In genomic region chr1:75341537-75341936, GRCh38 we compare ENCODE assay signal across 15 cellular contexts.
DNase-seq lines count a peak whose midpoint lies in the region; ATAC-seq, FAIRE-seq and TF ChIP-seq lines count a peak whose summit lies in the region.
"Had no signal": no experiment of that assay in that cellular context is flagged by ENCODE, and none has a peak within 500 bp of the region (broad histone marks: within the 10 kb centered on the region; RNA-seq: fewer than 3 reads in every experiment).

No MANE protein-coding gene starts in this region.

- CTCF ChIA-PET in naive thymus-derived CD4-positive, alpha-beta T cell (lab: Charles Lee), result no interaction called here

- H3K27me3 Mint-ChIP-seq in naive thymus-derived CD4-positive, alpha-beta T cell, result peaks cover 0 to 4% (median 0%) of the 10 kb centered on the region in 5 donors
- H3K27me3 Mint-ChIP-seq: effector memory CD8-positive, alpha-beta T cell had no signal

- no peak overlapping the region for H3K27ac Mint-ChIP-seq in naive thymus-derived CD4-positive, alpha-beta T cell
- H3K27ac Mint-ChIP-seq: activated T-helper 2 cell treated with anti-CD3 and anti-CD28 coated beads, Interferon-gamma antibody, Interleukin-2, Interleukin-4, amounts not matched to agents 10 μg/mL and 5 μg/mL and 100 μg/mL, durations not matched to agents 14 hours and 24 hours and 36 hours; effector memory CD8-positive, alpha-beta T cell; nephron had no signal

- intact Hi-C loops in naive thymus-derived CD4-positive, alpha-beta T cell (cut with micrococcal nuclease), result no loop called here

- POLR2A ChIA-PET in naive thymus-derived CD4-positive, alpha-beta T cell (lab: Charles Lee), result no interaction called here

- DNase-seq in GM12891 (ENCODE audit: insufficient read length, low spot score) (no peak), SHP77 treated with DMSO at 0.1 percent for 48 hours (lab: John Stamatoyannopoulos, UW) (no peak)
- DNase-seq in effector CD4-positive, alpha-beta T cell, result no peak
- no peak for DNase-seq in naive thymus-derived CD4-positive, alpha-beta T cell
- DNase-seq: brain microvascular endothelial cell; effector memory CD8-positive, alpha-beta T cell; left colon; SHP77 had no signal

- H3K9me3 Mint-ChIP-seq in naive thymus-derived CD4-positive, alpha-beta T cell, result peaks cover 0 to 4% (median 0%) of the 10 kb centered on the region in 11 donors
- H3K9me3 Mint-ChIP-seq: activated T-helper 2 cell treated with anti-CD3 and anti-CD28 coated beads, Interferon-gamma antibody, Interleukin-2, Interleukin-4, amounts not matched to agents 10 μg/mL and 5 μg/mL and 100 μg/mL, durations not matched to agents 14 hours and 24 hours and 36 hours; effector memory CD8-positive, alpha-beta T cell; nephron had no signal

- no peaks in the 10 kb centered on the region for H3K36me3 Mint-ChIP-seq in naive thymus-derived CD4-positive, alpha-beta T cell

- peak; percentile 38 for ATAC-seq in GM19455 (IDR thresholded peaks at IDR 0.05; ENCODE audit: unreplicated experiment)
- peak; percentile 57 for ATAC-seq in HG02852 (IDR thresholded peaks at IDR 0.05; ENCODE audit: unreplicated experiment)
- peak; percentile 25 for ATAC-seq in HG03558 (IDR thresholded peaks at IDR 0.05; ENCODE audit: extremely low read depth, unreplicated experiment)
- no peak for ATAC-seq in naive thymus-derived CD4-positive, alpha-beta T cell
- ATAC-seq in HG03520 (IDR thresholded peaks at IDR 0.05; ENCODE audit: unreplicated experiment), result no peak
- ATAC-seq: activated CD4-positive, CD25-positive, alpha-beta regulatory T cell treated with anti-CD3 and anti-CD28 coated beads, Interleukin-2, amount 50 U/mL, for 24 hours; effector memory CD8-positive, alpha-beta T cell; left colon had no signal

- no peaks in the 10 kb centered on the region for H3K27me3 ChIP-seq in naive thymus-derived CD4-positive, alpha-beta T cell (ENCODE audit: control insufficient read depth in 2 of 2, insufficient read depth in 2 of 2, low read length in 2 of 2)
- H3K27me3 ChIP-seq: brain microvascular endothelial cell had no signal

- FAIRE-seq in GM12891 (lab: Jason Lieb, UNC), result peak; percentile 66

- H3K27ac ChIP-seq in naive thymus-derived CD4-positive, alpha-beta T cell (ENCODE audit: low read depth, low read length), result no peak overlapping the region
- H3K27ac ChIP-seq: brain microvascular endothelial cell had no signal

- no peaks in the 10 kb centered on the region for H3K4me1 ChIP-seq in naive thymus-derived CD4-positive, alpha-beta T cell (ENCODE audit: control insufficient read depth in 2 of 2, insufficient read depth in 2 of 2, low read length in 2 of 2)

- H3K36me3 ChIP-seq in naive thymus-derived CD4-positive, alpha-beta T cell (ENCODE audit: control insufficient read depth in 2 of 3, insufficient read depth in 3 of 3, low read length in 3 of 3), result no peaks in the 10 kb centered on the region
- H3K36me3 ChIP-seq: brain microvascular endothelial cell had no signal

- no peak for TF ChIP-seq POLR2A in GM12891 (IDR thresholded peaks at IDR 0.05; ENCODE audit: low read depth, low read length)

- H3K9me3 ChIP-seq in naive thymus-derived CD4-positive, alpha-beta T cell (ENCODE audit: control insufficient read depth in 2 of 3, low read length in 3 of 3), result no peaks in the 10 kb centered on the region

- H3K4me1 Mint-ChIP-seq in naive thymus-derived CD4-positive, alpha-beta T cell, result no peaks in the 10 kb centered on the region
- H3K4me1 Mint-ChIP-seq: nephron had no signal

- H3K4me3 Mint-ChIP-seq in naive thymus-derived CD4-positive, alpha-beta T cell, result no peak overlapping the region
- H3K4me3 Mint-ChIP-seq: effector memory CD8-positive, alpha-beta T cell; nephron had no signal

- no peak overlapping the region for H3K4me3 ChIP-seq in naive thymus-derived CD4-positive, alpha-beta T cell (ENCODE audit: low read length)

TF ChIP-seq in GM12891, 5 proteins besides CTCF, POLR2A, EP300 and RAD21:
- TF ChIP-seq PAX5 (IDR thresholded peaks at IDR 0.05; ENCODE audit: insufficient read depth, low read length, severe bottlenecking), result peak; percentile 16
- TF ChIP-seq SPI1 (IDR thresholded peaks at IDR 0.05; ENCODE audit: low read depth, low read length), result peak; percentile 90
- no peak for TF ChIP-seq TAF1 (IDR thresholded peaks at IDR 0.05; ENCODE audit: low read depth, low read length)
- no peak for TF ChIP-seq POU2F2 (IDR thresholded peaks at IDR 0.05; ENCODE audit: low read depth, low read length)

Comparison
In these comparisons a context has a peak if more than half of its experiments do, and no peak if none do; other contexts are left out.
1. ATAC-seq: peak in GM19455 (single experiment), HG02852 (single experiment) and HG03558 (single experiment); none in naive thymus-derived CD4-positive, alpha-beta T cell (single experiment) and HG03520 (single experiment).